Comparison of ENCODE assay signal across 31 cellular contexts in genomic region chrX:63917296-63917695, GRCh38.
"Had no signal": no experiment of that assay in that cellular context is flagged by ENCODE, and none has a peak within 500 bp of the region (broad histone marks: within the 10 kb centered on the region; RNA-seq: fewer than 3 reads in every experiment).

No MANE protein-coding gene starts in this region.

- H3K36me3 ChIP-seq: adrenal gland, brain microvascular endothelial cell, breast epithelium had no signal

- H3K27ac ChIP-seq: adrenal gland, body of pancreas, brain microvascular endothelial cell, breast epithelium, VCaP had no signal

- DNase-seq: activated B cell treated with CpG ODN at 0.5 μM for 24 hours; activated CD4-positive, alpha-beta memory T cell treated with anti-CD3 and anti-CD28 coated beads for 36 hours; activated CD4-positive, alpha-beta T cell treated with anti-CD3 and anti-CD28 coated beads for 4 hours; activated CD4-positive, alpha-beta T cell treated with anti-CD3 and anti-CD28 coated beads, Interleukin-2, amount 10 ng/mL, durations not matched to agents 24 days and 14 days; activated CD4-positive, alpha-beta T cell treated with anti-CD3 and anti-CD28 coated beads, Interleukin-2, amount 50 U/mL, for 1 hour; activated CD4-positive, alpha-beta T cell treated with anti-CD3 and anti-CD28 coated beads, Interleukin-2, amount 50 U/mL, for 4 hours; activated CD4-positive, CD25-positive, alpha-beta regulatory T cell treated with anti-CD3 and anti-CD28 coated beads, Interleukin-2, amount 50 U/mL, for 72 hours; activated CD8-positive, alpha-beta memory T cell treated with anti-CD3 and anti-CD28 coated beads, Interleukin-2, amount 50 U/mL, for 4 hours; activated CD8-positive, alpha-beta T cell treated with anti-CD3 and anti-CD28 coated beads for 36 hours; activated effector memory CD4-positive, alpha-beta T cell treated with anti-CD3 and anti-CD28 coated beads, Interleukin-2, amount 50 U/mL, for 16 hours; activated gamma-delta T cell treated with Interleukin-2 at 50 U/mL for 16 hours; activated naive CD4-positive, alpha-beta T cell; activated naive CD4-positive, alpha-beta T cell treated with anti-CD3 and anti-CD28 coated beads for 36 hours; activated naive CD4-positive, alpha-beta T cell treated with anti-CD3 and anti-CD28 coated beads, Interleukin-2, amount 50 U/mL, for 16 hours; activated naive CD8-positive, alpha-beta T cell treated with anti-CD3 and anti-CD28 coated beads for 36 hours; activated T-cell treated with anti-CD3 and anti-CD28 coated beads for 4 hours; activated T-cell treated with anti-CD3 and anti-CD28 coated beads, Interleukin-2, amount 50 U/mL, for 1 hour; activated T-cell treated with anti-CD3 and anti-CD28 coated beads, Interleukin-2, amount 50 U/mL, for 4 hours; activated T-cell treated with anti-CD3 and anti-CD28 coated beads, Interleukin-2, amount 50 U/mL, for 72 hours; adrenal gland; amniotic stem cell; aorta; body of pancreas; brain microvascular endothelial cell; central memory CD4-positive, alpha-beta T cell; T-helper 2 cell; T-helper 9 cell had no signal

- H3K4me1 ChIP-seq: adrenal gland, body of pancreas, breast epithelium had no signal

- H3K27me3 ChIP-seq: body of pancreas, brain microvascular endothelial cell had no signal

- H3K4me3 ChIP-seq: adrenal gland, body of pancreas, breast epithelium had no signal

- H3K9me3 ChIP-seq: body of pancreas had no signal

- ATAC-seq: activated CD8-positive, alpha-beta T cell treated with anti-CD3 and anti-CD28 coated beads for 36 hours; activated naive CD4-positive, alpha-beta T cell treated with anti-CD3 and anti-CD28 coated beads, Interleukin-2, amount 50 U/mL, for 72 hours; activated T-cell treated with anti-CD3 and anti-CD28 coated beads, Interleukin-2, amount 50 U/mL, for 4 hours; activated T-cell treated with anti-CD3 and anti-CD28 coated beads, Interleukin-2, amount 50 U/mL, for 72 hours; activated T-helper 17 cell treated with anti-CD3 and anti-CD28 coated beads, Interleukin-2, amount 50 U/mL, for 72 hours; body of pancreas had no signal
